24 cellular contexts compared by ENCODE assay signal in the genomic region with DNA sequence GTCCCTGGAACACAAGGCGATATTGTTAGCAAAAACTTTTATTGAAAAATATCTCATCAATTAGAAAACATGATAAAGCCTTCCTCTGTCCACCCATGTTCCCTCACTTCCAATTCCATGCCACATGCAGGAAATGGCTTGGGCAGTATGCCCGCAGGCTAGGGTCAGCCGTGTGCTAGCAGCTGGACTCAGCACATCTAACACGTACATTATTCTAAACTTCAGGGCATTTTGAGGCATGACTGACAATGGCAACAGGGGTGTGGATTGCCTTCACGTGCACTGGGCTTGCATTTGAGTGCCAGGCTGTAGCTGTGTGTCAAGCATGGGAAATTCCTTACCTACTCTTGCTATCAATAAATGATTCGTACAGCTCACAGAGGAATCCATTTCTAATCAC.
DNase-seq lines count a peak whose midpoint lies in the region; ATAC-seq, FAIRE-seq and TF ChIP-seq lines count a peak whose summit lies in the region.
"Had no signal": no experiment of that assay in that cellular context is flagged by ENCODE, and none has a peak within 500 bp of the region (broad histone marks: within the 10 kb centered on the region; RNA-seq: fewer than 3 reads in every experiment).

No MANE protein-coding gene starts in this region.

- H4K91ac ChIP-seq in neuronal stem cell (ENCODE audit: low read depth, low read length, poor library complexity): no peak overlapping the region

- WGBS in neuronal stem cell (ENCODE audit: extremely low coverage in 2 of 2, insufficient read length in 2 of 2, insufficient replicate concordance in 1 of 2), 2 donors: no CpG with 5 or more reads among the region's 6 CpGs
- 81% methylated on average over 5 of the region's 6 CpGs for WGBS in right lobe of liver (ENCODE audit: insufficient coverage, low coverage, low lambda C conversion rate, missing lambda C conversion rate)

- H2BK15ac ChIP-seq in neuronal stem cell (ENCODE audit: low read length): no peak overlapping the region

- H3K9ac ChIP-seq in neuronal stem cell (ENCODE audit: low read depth, low read length, poor library complexity): no peak overlapping the region
- H3K9ac ChIP-seq: BLaER1 treated with 17β-estradiol and CSF1 and Interleukin-3, amounts not matched to agents 10 nM and 100 nM had no signal

- no peaks in the 10 kb centered on the region for H3K79me1 ChIP-seq in neuronal stem cell (ENCODE audit: low read depth, low read length)

- H3K27me3 ChIP-seq in neuronal stem cell (ENCODE audit: control insufficient read depth in 3 of 3, insufficient read depth in 3 of 3, low read depth in 1 of 3, low read length in 3 of 3) (no peaks in the 10 kb centered on the region), right lobe of liver (no peaks in the 10 kb centered on the region)
- H3K27me3 ChIP-seq: BE2C; BLaER1 treated with 17β-estradiol and CSF1 and Interleukin-3, amounts not matched to agents 10 nM and 100 nM had no signal

- H3K18ac ChIP-seq in neuronal stem cell (ENCODE audit: low read length): peak overlapping the region; percentile 53

- H3K27ac ChIP-seq in neuronal stem cell (replicated peaks; ENCODE audit: low read length) (no peak overlapping the region), right lobe of liver (no peak overlapping the region)
- H3K27ac ChIP-seq: A549; BLaER1 treated with 17β-estradiol and CSF1 and Interleukin-3, amounts not matched to agents 10 nM and 100 nM had no signal

- H3K23ac ChIP-seq in neuronal stem cell (ENCODE audit: low read depth, low read length, poor library complexity): no peak overlapping the region

- H3K9me3 ChIP-seq in neuronal stem cell (replicated peaks in 1 of 2; ENCODE audit: control insufficient read depth in 2 of 2, insufficient read depth in 1 of 2, low read depth in 1 of 2, low read length in 2 of 2) (no peaks in the 10 kb centered on the region), right lobe of liver (no peaks in the 10 kb centered on the region), mucosa of descending colon (no peaks in the 10 kb centered on the region)
- H3K9me3 ChIP-seq: BE2C, HAP-1 had no signal

- peaks cover 0 to 2% of the 10 kb centered on the region in 2 donors for H3K4me1 ChIP-seq in neuronal stem cell (ENCODE audit: control insufficient read depth in 2 of 2, insufficient read depth in 1 of 2, low read depth in 1 of 2, low read length in 2 of 2)
- peaks cover 0 to 10% (median 0%) of the 10 kb centered on the region in 4 donors for H3K4me1 ChIP-seq in right lobe of liver
- H3K4me1 ChIP-seq in mucosa of descending colon (ENCODE audit: low read depth): no peaks in the 10 kb centered on the region
- H3K4me1 ChIP-seq: A549; BE2C; BLaER1 treated with 17β-estradiol and CSF1 and Interleukin-3, amounts not matched to agents 10 nM and 100 nM; HAP-1 had no signal

- FAIRE-seq in HTR-8/SVneo (lab: Jason Lieb, UNC): peak; percentile 26
- FAIRE-seq: A549, G401.6, GM12892, H54 had no signal

- H2AK5ac ChIP-seq in neuronal stem cell (ENCODE audit: low read depth, low read length): no peak overlapping the region

- H3K36me3 Mint-ChIP-seq in stimulated activated memory B cell treated with anti-CD40 and anti-IgM and Interleukin-4, amounts not matched to agents 10 μg/mL and 1 μg/mL and 100 μg/mL, for 72 hours: no peaks in the 10 kb centered on the region
- H3K36me3 Mint-ChIP-seq: CD4-positive, alpha-beta memory T cell had no signal

- no peak overlapping the region for H2AFZ ChIP-seq in neuronal stem cell (ENCODE audit: low read length)
- H2AFZ ChIP-seq: GM23338 had no signal

- ATAC-seq in stimulated activated memory B cell treated with anti-CD40 and anti-IgM and Interleukin-4, amounts not matched to agents 10 μg/mL and 1 μg/mL and 100 μg/mL, for 72 hours: peak; percentile 14
- ATAC-seq in right lobe of liver: no peak
- no peak for ATAC-seq in GM19467 (IDR thresholded peaks at IDR 0.05; ENCODE audit: unreplicated experiment)
- ATAC-seq in mucosa of descending colon: no peak
- ATAC-seq: A549, GM23338 had no signal

- H3K27me3 Mint-ChIP-seq in stimulated activated memory B cell treated with anti-CD40 and anti-IgM and Interleukin-4, amounts not matched to agents 10 μg/mL and 1 μg/mL and 100 μg/mL, for 72 hours: no peaks in the 10 kb centered on the region
- H3K27me3 Mint-ChIP-seq: CD4-positive, alpha-beta memory T cell had no signal

- no peak overlapping the region for H2BK12ac ChIP-seq in neuronal stem cell (ENCODE audit: low read length)

- H3K4ac ChIP-seq in neuronal stem cell (ENCODE audit: low read length): no peak overlapping the region

- H3K4me1 Mint-ChIP-seq in stimulated activated memory B cell treated with anti-CD40 and anti-IgM and Interleukin-4, amounts not matched to agents 10 μg/mL and 1 μg/mL and 100 μg/mL, for 72 hours: no peaks in the 10 kb centered on the region
- H3K4me1 Mint-ChIP-seq: CD4-positive, alpha-beta memory T cell had no signal

- H3K4me2 ChIP-seq in neuronal stem cell (ENCODE audit: insufficient read depth, low read length, poor library complexity, severe bottlenecking): no peak overlapping the region
- H3K4me2 ChIP-seq: A549; BLaER1 treated with 17β-estradiol and CSF1 and Interleukin-3, amounts not matched to agents 10 nM and 100 nM; GM23338 had no signal

- no peak for TF ChIP-seq POLR2A in right lobe of liver (IDR thresholded peaks at IDR 0.05)

- no peak overlapping the region for H4K8ac ChIP-seq in neuronal stem cell (ENCODE audit: low read depth, low read length)

- H3K36me3 ChIP-seq in neuronal stem cell (replicated peaks in 1 of 2; ENCODE audit: control insufficient read depth in 2 of 2, insufficient read depth in 2 of 2, low read length in 2 of 2) (no peaks in the 10 kb centered on the region), right lobe of liver (no peaks in the 10 kb centered on the region), mucosa of descending colon (ENCODE audit: low read depth) (no peaks in the 10 kb centered on the region)
- H3K36me3 ChIP-seq: BE2C; BLaER1 treated with 17β-estradiol and CSF1 and Interleukin-3, amounts not matched to agents 10 nM and 100 nM; HAP-1 had no signal

- no peak overlapping the region for H3K27ac Mint-ChIP-seq in stimulated activated memory B cell treated with anti-CD40 and anti-IgM and Interleukin-4, amounts not matched to agents 10 μg/mL and 1 μg/mL and 100 μg/mL, for 72 hours
- H3K27ac Mint-ChIP-seq: CD4-positive, alpha-beta memory T cell; GM23338; HFFc6 had no signal

- H2BK5ac ChIP-seq in neuronal stem cell (ENCODE audit: low read length): no peak overlapping the region

- H3K14ac ChIP-seq in neuronal stem cell (ENCODE audit: low read length): no peak overlapping the region

- H3K9me3 Mint-ChIP-seq in stimulated activated memory B cell treated with anti-CD40 and anti-IgM and Interleukin-4, amounts not matched to agents 10 μg/mL and 1 μg/mL and 100 μg/mL, for 72 hours: peaks cover 7% of the 10 kb centered on the region

- no peak overlapping the region for H3K4me3 Mint-ChIP-seq in stimulated activated memory B cell treated with anti-CD40 and anti-IgM and Interleukin-4, amounts not matched to agents 10 μg/mL and 1 μg/mL and 100 μg/mL, for 72 hours
- H3K4me3 Mint-ChIP-seq: CD4-positive, alpha-beta memory T cell; GM23338; HFFc6 had no signal

- TF ChIP-seq CTCF in right lobe of liver (IDR thresholded peaks at IDR 0.05) (no peak), mucosa of descending colon (IDR thresholded peaks at IDR 0.05) (no peak)

- H3K4me3 ChIP-seq in neuronal stem cell (ENCODE audit: low read length in 2 of 2) (no peak overlapping the region), right lobe of liver (no peak overlapping the region), mucosa of descending colon (no peak overlapping the region)
- H3K4me3 ChIP-seq: A549; BLaER1 treated with 17β-estradiol and CSF1 and Interleukin-3, amounts not matched to agents 10 nM and 100 nM; GM23338; HAP-1 had no signal

- intact Hi-C loops in right lobe of liver (cut with DNase I): no loop called here
- intact Hi-C loops in mucosa of descending colon (cut with DNase I, micrococcal nuclease): no loop called here

- DNase-seq in HTR-8/SVneo (ENCODE audit: insufficient read length, low spot score) (no peak), NCI-H69 (lab: John Stamatoyannopoulos, UW) (peak; percentile 24), neuronal stem cell (ENCODE audit: low spot score) (no peak), right lobe of liver (no peak), mucosa of descending colon (no peak)
- DNase-seq: 8988T; ACHN; AML-193; BE2C; Calu3; CD4-positive, alpha-beta memory T cell; COR-L47; DMS53; DND-41; HFFc6 had no signal

- H2BK120ac ChIP-seq in neuronal stem cell (ENCODE audit: low read depth, low read length): no peak overlapping the region
